ENCODE assay signal across 26 cellular contexts in genomic region chr2:177044686-177045085, GRCh38.
"Had no signal": no experiment of that assay in that cellular context is flagged by ENCODE, and none has a peak within 500 bp of the region (broad histone marks: within the 10 kb centered on the region; RNA-seq: fewer than 3 reads in every experiment).

No MANE protein-coding gene starts in this region.

- H3K27ac ChIP-seq: left lung, lower lobe of right lung, pancreas, psoas muscle, right atrium auricular region, right lobe of liver, testis, thyroid gland, transverse colon, upper lobe of left lung, vagina had no signal

- H3K36me3 Mint-ChIP-seq: immature natural killer cell; naive B cell; natural killer cell; stimulated activated naive B cell treated with anti-CD40 and anti-IgM and Interleukin-4, amounts not matched to agents 10 μg/mL and 1 μg/mL and 100 μg/mL, for 72 hours had no signal

- H3K9me3 Mint-ChIP-seq: immature natural killer cell; natural killer cell; stimulated activated naive CD8-positive, alpha-beta T cell treated with anti-CD3 and anti-CD28 coated beads, Interleukin-15, Interleukin-2, amounts not matched to agents 100 ng/mL and 50 ng/mL, for 24 hours had no signal

- H3K4me3 Mint-ChIP-seq: immature natural killer cell; naive B cell; natural killer cell; stimulated activated naive B cell treated with anti-CD40 and anti-IgM and Interleukin-4, amounts not matched to agents 10 μg/mL and 1 μg/mL and 100 μg/mL, for 72 hours; stimulated activated naive CD8-positive, alpha-beta T cell treated with anti-CD3 and anti-CD28 coated beads, Interleukin-15, Interleukin-2, amounts not matched to agents 100 ng/mL and 50 ng/mL, for 24 hours had no signal

- H3K4me1 Mint-ChIP-seq: immature natural killer cell; naive B cell; natural killer cell; stimulated activated naive B cell treated with anti-CD40 and anti-IgM and Interleukin-4, amounts not matched to agents 10 μg/mL and 1 μg/mL and 100 μg/mL, for 72 hours had no signal

- ATAC-seq: left colon; left lung; lower lobe of right lung; natural killer cell; pancreas; psoas muscle; right lobe of liver; stimulated activated naive B cell treated with anti-CD40 and anti-IgM and Interleukin-4, amounts not matched to agents 10 μg/mL and 1 μg/mL and 100 μg/mL, for 72 hours had no signal

- DNase-seq: hypothalamus; immature natural killer cell; kidney; left colon; left lung; lower lobe of right lung; mammary epithelial cell; mesenchymal stem cell; naive B cell; natural killer cell; pancreas; posterior cingulate gyrus; psoas muscle; right lobe of liver; stimulated activated CD4-positive, alpha-beta T cell treated with anti-CD3 and anti-CD28 coated beads, Interleukin-1b, Interleukin-23, amount 100 ng/mL, for 48 hours; stimulated activated CD4-positive, alpha-beta T cell treated with anti-CD3 and anti-CD28 coated beads, Interleukin-2, amount 100 ng/mL, for 48 hours; stimulated activated CD4-positive, alpha-beta T cell treated with anti-CD3 and anti-CD28 coated beads, Interleukin-4, amount 100 ng/mL, for 4 hours; stimulated activated CD8-positive, alpha-beta memory T cell treated with anti-CD3 and anti-CD28 coated beads, Interleukin-4, amount 100 ng/mL, for 48 hours; stimulated activated naive B cell treated with anti-CD40 and anti-IgM and Interleukin-4, amounts not matched to agents 10 μg/mL and 1 μg/mL and 100 μg/mL, for 72 hours; testis; thyroid gland; transverse colon had no signal

- H3K27ac Mint-ChIP-seq: immature natural killer cell; natural killer cell; stimulated activated naive B cell treated with anti-CD40 and anti-IgM and Interleukin-4, amounts not matched to agents 10 μg/mL and 1 μg/mL and 100 μg/mL, for 72 hours; stimulated activated naive CD8-positive, alpha-beta T cell treated with anti-CD3 and anti-CD28 coated beads, Interleukin-15, Interleukin-2, amounts not matched to agents 100 ng/mL and 50 ng/mL, for 24 hours had no signal
